Comparison of ENCODE assay signal across 16 cellular contexts in the genomic region with DNA sequence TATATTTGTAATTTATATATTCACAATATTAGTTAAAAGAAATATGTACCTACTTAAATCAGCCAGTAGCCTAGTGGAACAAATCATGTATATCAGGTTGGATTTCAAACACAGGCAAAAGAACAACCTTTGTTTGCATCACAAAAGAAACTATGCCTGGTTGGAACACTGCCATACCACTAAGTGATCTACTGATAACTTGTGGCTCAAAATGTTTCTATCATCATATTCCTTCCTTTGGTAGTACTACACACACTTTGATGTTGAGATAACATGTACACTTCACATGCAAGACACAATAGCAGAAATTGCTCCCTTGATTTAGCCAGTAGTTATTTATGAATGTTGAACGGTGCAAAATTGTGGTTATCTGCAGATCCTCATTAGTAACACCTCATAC.
DNase-seq lines count a peak whose midpoint lies in the region; ATAC-seq, FAIRE-seq and TF ChIP-seq lines count a peak whose summit lies in the region.
"Had no signal": no experiment of that assay in that cellular context is flagged by ENCODE, and none has a peak within 500 bp of the region (broad histone marks: within the 10 kb centered on the region; RNA-seq: fewer than 3 reads in every experiment).

No MANE protein-coding gene starts in this region.

- no peak for TF ChIP-seq CTCF in bronchial epithelial cell (IDR thresholded peaks at IDR 0.05; ENCODE audit: insufficient read depth, low read length, severe bottlenecking)
- no peak for TF ChIP-seq CTCF in suprapubic skin (IDR thresholded peaks at IDR 0.05)
- no peak for TF ChIP-seq CTCF in omental fat pad (IDR thresholded peaks at IDR 0.05)

- no peaks in the 10 kb centered on the region for H3K4me1 ChIP-seq in suprapubic skin
- H3K4me1 ChIP-seq: BLaER1 had no signal

- in situ Hi-C loops in Caki2 (cut with HindIII; ENCODE audit: low pct_unique_long_range_greater_than_20kb, low sequenced_read_pairs), result no loop called here

- H3K27me3 ChIP-seq in bronchial epithelial cell (ENCODE audit: control insufficient read depth, insufficient read depth, low read length) (no peaks in the 10 kb centered on the region), suprapubic skin (no peaks in the 10 kb centered on the region)
- H3K27me3 ChIP-seq: BLaER1 had no signal

- TF ChIP-seq POLR2A in suprapubic skin (IDR thresholded peaks at IDR 0.05), result no peak

- TF ChIP-seq EP300 in suprapubic skin (IDR thresholded peaks at IDR 0.05), result no peak

- ATAC-seq in GM19397 (IDR thresholded peaks at IDR 0.05; ENCODE audit: unreplicated experiment), result no peak
- ATAC-seq in omental fat pad (ENCODE audit: low FRiP score), result no peak
- ATAC-seq: left cardiac atrium had no signal

- H3K9me3 ChIP-seq in suprapubic skin, result peaks cover 2% of the 10 kb centered on the region
- H3K9me3 ChIP-seq: BLaER1 had no signal

- DNase-seq in Caki2 (ENCODE audit: low read depth) (peak; percentile 3), HT-29 (ENCODE audit: low spot score) (peak; percentile 32), NCI-H345 treated with DMSO at 0.1 percent for 48 hours (lab: John Stamatoyannopoulos, UW; ENCODE audit: unreplicated experiment) (peak; percentile 33), bronchial epithelial cell (ENCODE audit: low read depth) (peak; percentile 33), suprapubic skin (ENCODE audit: low spot score in 2 of 2) (no peak), frontal cortex (ENCODE audit: low spot score in 2 of 2) (no peak), omental fat pad (ENCODE audit: low spot score) (no peak)
- DNase-seq: activated naive CD4-positive, alpha-beta T cell treated with anti-CD3 and anti-CD28 coated beads, Interleukin-2, amount 50 U/mL, for 16 hours; foreskin melanocyte; left cardiac atrium; MM.1S; naive B cell; PC-9; T-helper 9 cell had no signal

- no peaks in the 10 kb centered on the region for H3K36me3 ChIP-seq in bronchial epithelial cell (ENCODE audit: control insufficient read depth, insufficient read depth, low read length)
- no peaks in the 10 kb centered on the region for H3K36me3 ChIP-seq in suprapubic skin
- H3K36me3 ChIP-seq: BLaER1 had no signal

- 13% methylated on average over 1 of the region's 1 CpG for WGBS in suprapubic skin

- H3K27ac ChIP-seq in suprapubic skin, result no peak overlapping the region
- H3K27ac ChIP-seq: BLaER1, PC-9 had no signal

- no peak for FAIRE-seq in bronchial epithelial cell (lab: Jason Lieb, UNC)
- no peak for FAIRE-seq in frontal cortex (lab: Jason Lieb, UNC)

- no peak overlapping the region for H3K4me3 ChIP-seq in bronchial epithelial cell (ENCODE audit: low read depth, low read length)
- H3K4me3 ChIP-seq in suprapubic skin, result no peak overlapping the region
- H3K4me3 ChIP-seq: BLaER1, PC-9 had no signal

Comparison
In these comparisons a context has a peak if more than half of its experiments do, and no peak if none do; other contexts are left out.
1. DNase-seq: peak in Caki2 (single experiment), HT-29 (single experiment), NCI-H345 treated with DMSO at 0.1 percent for 48 hours (single experiment) and bronchial epithelial cell (single experiment); none in suprapubic skin (0 of 2), frontal cortex (0 of 2) and omental fat pad (single experiment).